In the genomic region with DNA sequence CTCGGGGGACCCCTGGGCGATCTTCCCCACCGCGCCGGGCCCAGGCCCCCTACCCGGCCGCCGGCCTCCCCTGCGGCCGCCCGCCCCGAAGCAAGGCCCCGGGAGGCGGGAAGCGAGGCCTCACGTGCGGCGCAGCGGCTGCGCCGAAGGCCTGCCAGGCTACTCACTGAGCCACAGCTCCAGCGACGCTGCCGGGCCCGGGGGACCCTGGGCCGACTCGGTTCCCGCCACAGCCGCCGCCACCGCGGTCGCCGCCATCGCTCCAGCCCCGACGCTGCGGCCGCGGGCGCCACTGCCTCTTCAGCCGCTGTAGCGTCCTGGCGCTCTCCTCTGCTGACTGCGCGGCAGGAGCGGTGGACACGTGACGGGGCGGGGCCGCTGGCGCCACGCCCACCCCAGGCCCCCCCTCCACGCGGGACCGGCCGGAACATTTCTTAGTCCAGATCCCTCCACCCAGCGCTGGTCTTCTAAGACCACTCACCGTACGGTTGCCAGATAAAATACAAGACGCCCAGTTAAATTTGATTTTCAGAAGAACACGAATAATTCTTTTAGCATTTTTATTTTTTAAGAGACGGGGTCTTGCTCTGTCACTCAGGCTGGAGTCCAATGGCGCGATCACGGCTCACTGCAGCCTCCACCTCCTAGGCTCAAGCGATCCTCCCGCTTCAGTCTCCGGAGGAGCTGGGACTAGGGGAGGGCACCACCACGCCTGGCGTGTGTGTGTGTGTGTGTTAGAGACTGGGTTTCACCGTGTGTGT, we compare ENCODE assay signal across 8 cellular contexts. TPM values are rescaled to one million over a fixed set of nuclear protein-coding genes. Genes with fewer than 3 reads are reported as not detected.
A peak's percentile ranks its signal among the peaks of the same experiment; 100 is the strongest.
DNase-seq lines count a peak whose midpoint lies in the region; ATAC-seq, FAIRE-seq and TF ChIP-seq lines count a peak whose summit lies in the region.

GGA2 (minus strand) TSS at position 341 of the 761 bp plus-strand sequence; CDS start at position 258, 83 bp downstream.

- CTCF ChIA-PET in HepG2 (lab: Yijun Ruan, JAX; ENCODE audit: low intra/inter-chr PET ratio, low total read pairs), result no interaction called here

- no peaks in the 10 kb centered on the region; a peak in 1 of 5 replicates for H3K27me3 ChIP-seq in HepG2 (ENCODE audit: control insufficient read depth in 1 of 2, insufficient read depth in 2 of 2, low read length in 2 of 2)

- FAIRE-seq in HepG2 (lab: Jason Lieb, UNC), result peak; percentile 37

- H3K4me3 ChIP-seq in HepG2 (replicated peaks in 1 of 3; ENCODE audit: insufficient read depth in 1 of 3, low read depth in 2 of 3, low read length in 3 of 3), result peak within 1 kb of the TSS; percentile 75 to 92 (median 91)

- H3K9me3 ChIP-seq in HepG2 (ENCODE audit: low read length), result no peaks in the 10 kb centered on the region

- peak within 1 kb of the TSS; percentile 83 for H3K4me3 Mint-ChIP-seq in dendritic cell treated with granulocyte-macrophage colony-stimulating factor and Interleukin-4, amounts not matched to agents 40 ng/mL and 50 ng/mL, for 4 days

- H3K4me1 Mint-ChIP-seq in dendritic cell treated with granulocyte-macrophage colony-stimulating factor and Interleukin-4, amounts not matched to agents 40 ng/mL and 50 ng/mL, for 4 days (ENCODE audit: low read depth), result peaks cover 45% of the 10 kb centered on the region

- H3K4me2 ChIP-seq in HepG2 (ENCODE audit: low read depth, low read length), result peak within 1 kb of the TSS; percentile 98

- H3K4me1 ChIP-seq in HepG2 (ENCODE audit: insufficient read depth, low read length), result peaks cover 76% of the 10 kb centered on the region

- peaks cover 48% of the 10 kb centered on the region for H3K79me2 ChIP-seq in HepG2 (ENCODE audit: insufficient read depth, low read length)

- no peaks in the 10 kb centered on the region for H3K9me3 Mint-ChIP-seq in dendritic cell treated with granulocyte-macrophage colony-stimulating factor and Interleukin-4, amounts not matched to agents 40 ng/mL and 50 ng/mL, for 4 days

- peak; percentile 94 for TF ChIP-seq RAD21 in HepG2 (CRISPR knock-in tag; IDR thresholded peaks at IDR 0.05)

- H3K27ac ChIP-seq in HepG2 (ENCODE audit: extremely low read length, insufficient read depth, low read length), result peak within 1 kb of the TSS; percentile 74

- H2AFZ ChIP-seq in HepG2 (ENCODE audit: low read length), result peak within 1 kb of the TSS; percentile 29

- TF ChIP-seq EP300 in HepG2 (IDR thresholded peaks at IDR 0.05; ENCODE audit: low read depth in 2 of 2, low read length in 2 of 2) (peak in 1 of 2 experiments; percentile 33; a peak in 1 of 4 replicates), HepG2 (CRISPR knock-in tag; IDR thresholded peaks at IDR 0.05; ENCODE audit: borderline replicate concordance) (no peak; the same call in 1 of the 2 replicates)

- POLR2A ChIA-PET in HepG2 (lab: Yijun Ruan, JAX), result interaction anchor here (0.9 to 2.8 kb wide), 3 partner anchors 29 to 134 kb away, joined by 3 to 24 read pairs (median 8); partner anchors contain the start of genes EARS2 and UBFD1

- TF ChIP-seq POLR2A in GM19099 (IDR thresholded peaks at IDR 0.05; ENCODE audit: extremely low read depth, insufficient read length, low read depth), result peak; percentile 92
- peak; percentile 95 to 99 for TF ChIP-seq POLR2A in HepG2 (IDR thresholded peaks at IDR 0.05; ENCODE audit: insufficient read depth in 1 of 2, low read depth in 2 of 2, low read length in 2 of 2)

- WGBS in HepG2 (ENCODE audit: low lambda C conversion rate), result 17% methylated on average over 35 of the region's 72 CpGs

- intact Hi-C loops in dendritic cell treated with granulocyte-macrophage colony-stimulating factor and Interleukin-4, amounts not matched to agents 40 ng/mL and 50 ng/mL, for 4 days (cut with micrococcal nuclease), result loop anchor here (10.0 kb wide), 1 partner anchor 84 kb away; the partner anchor contains the start of gene NDUFAB1
- intact Hi-C loops in HepG2 (cut with micrococcal nuclease; ENCODE audit: unreplicated experiment), result loop anchor here (1.0 kb wide), 1 partner anchor 47 kb away; the partner anchor contains the start of genes EARS2 and UBFD1

- H3K36me3 Mint-ChIP-seq in dendritic cell treated with granulocyte-macrophage colony-stimulating factor and Interleukin-4, amounts not matched to agents 40 ng/mL and 50 ng/mL, for 4 days (ENCODE audit: low read depth), result peaks cover 39% of the 10 kb centered on the region

- DNase-seq in AML-193 (lab: John Stamatoyannopoulos, UW) (peak; percentile 59 to 66), NCI-H526 treated with DMSO at 0.1 percent for 48 hours (lab: John Stamatoyannopoulos, UW) (peak; percentile 50), HepG2 (ENCODE audit: low spot score) (peak; percentile 79)
- peak; percentile 74 for DNase-seq in activated CD4-positive, alpha-beta T cell treated with anti-CD3 and anti-CD28 coated beads, Interleukin-2, amount 50 U/mL, for 1 hour
- DNase-seq in stimulated activated CD4-positive, alpha-beta T cell treated with anti-CD3 and anti-CD28 coated beads, Interleukin-2, amount 100 ng/mL, for 4 hours (ENCODE audit: low read depth), result peak; percentile 71

- H3K27ac Mint-ChIP-seq in dendritic cell treated with granulocyte-macrophage colony-stimulating factor and Interleukin-4, amounts not matched to agents 40 ng/mL and 50 ng/mL, for 4 days, result peak within 1 kb of the TSS; percentile 76

- in situ Hi-C loops in HepG2 (cut with HindIII; ENCODE audit: extremely low pct_ligation_motif_present, low pct_unique_long_range_greater_than_20kb), result no loop called here

- BruUV-seq in HepG2 (replicated peaks; lab: Mats Ljungman, UMichigan), result no TSS peak

- no peaks in the 10 kb centered on the region for H3K27me3 Mint-ChIP-seq in dendritic cell treated with granulocyte-macrophage colony-stimulating factor and Interleukin-4, amounts not matched to agents 40 ng/mL and 50 ng/mL, for 4 days

- TF ChIP-seq CTCF in HepG2 (CRISPR knock-in tag; IDR thresholded peaks at IDR 0.05), result peak; percentile 65

- peaks cover 37% of the 10 kb centered on the region for H4K20me1 ChIP-seq in HepG2 (ENCODE audit: insufficient read depth, low read length)

- ATAC-seq in HG03439 (IDR thresholded peaks at IDR 0.05; ENCODE audit: unreplicated experiment) (peak; percentile 71), HepG2 (peak; percentile 90)

- peak within 1 kb of the TSS; percentile 96 for H3K9ac ChIP-seq in HepG2 (ENCODE audit: insufficient read depth, low read depth, low read length)

- H3K36me3 ChIP-seq in HepG2 (replicated peaks in 1 of 2; ENCODE audit: control insufficient read depth in 1 of 2, insufficient read depth in 2 of 2, low read length in 2 of 2), result 0 out of 5 replicates have a peak, but pooled peaks cover 0 to 15% of the 10 kb centered on the region in 2 experiments

TF ChIP-seq in HepG2, 621 proteins besides CTCF, POLR2A, EP300 and RAD21 (continues in another document):
- TF ChIP-seq ZNF33B (CRISPR knock-in tag; IDR thresholded peaks at IDR 0.05), result peak; percentile 79; the same call in 1 of the 2 replicates
- peak; percentile 99; the same call in 1 of the 2 replicates for TF ChIP-seq ARNT2 (CRISPR knock-in tag; IDR thresholded peaks at IDR 0.05; ENCODE audit: low read depth)
- no peak; the same call in 1 of the 2 replicates for TF ChIP-seq ZNF234 (CRISPR knock-in tag; conservative IDR thresholded peaks at IDR 0.05)
- TF ChIP-seq ZNF746 (CRISPR knock-in tag; IDR thresholded peaks at IDR 0.05), result peak; percentile 56; the same call in 1 of the 2 replicates
- peak; percentile 75; the same call in 1 of the 2 replicates for TF ChIP-seq ZNF274 (CRISPR knock-in tag; IDR thresholded peaks at IDR 0.05)
- TF ChIP-seq ISX (CRISPR knock-in tag; conservative IDR thresholded peaks at IDR 0.05), result peak; percentile 94; the same call in 1 of the 2 replicates
- TF ChIP-seq ZNF724P (CRISPR knock-in tag; IDR thresholded peaks at IDR 0.05; ENCODE audit: borderline replicate concordance), result peak; percentile 98; the same call in 1 of the 2 replicates
- peak; percentile 61 for TF ChIP-seq RFX5 (IDR thresholded peaks at IDR 0.05; ENCODE audit: low read depth, low read length)
- no peak for TF ChIP-seq RFX3 (CRISPR knock-in tag; IDR thresholded peaks at IDR 0.05)
- TF ChIP-seq, protein P1, sequence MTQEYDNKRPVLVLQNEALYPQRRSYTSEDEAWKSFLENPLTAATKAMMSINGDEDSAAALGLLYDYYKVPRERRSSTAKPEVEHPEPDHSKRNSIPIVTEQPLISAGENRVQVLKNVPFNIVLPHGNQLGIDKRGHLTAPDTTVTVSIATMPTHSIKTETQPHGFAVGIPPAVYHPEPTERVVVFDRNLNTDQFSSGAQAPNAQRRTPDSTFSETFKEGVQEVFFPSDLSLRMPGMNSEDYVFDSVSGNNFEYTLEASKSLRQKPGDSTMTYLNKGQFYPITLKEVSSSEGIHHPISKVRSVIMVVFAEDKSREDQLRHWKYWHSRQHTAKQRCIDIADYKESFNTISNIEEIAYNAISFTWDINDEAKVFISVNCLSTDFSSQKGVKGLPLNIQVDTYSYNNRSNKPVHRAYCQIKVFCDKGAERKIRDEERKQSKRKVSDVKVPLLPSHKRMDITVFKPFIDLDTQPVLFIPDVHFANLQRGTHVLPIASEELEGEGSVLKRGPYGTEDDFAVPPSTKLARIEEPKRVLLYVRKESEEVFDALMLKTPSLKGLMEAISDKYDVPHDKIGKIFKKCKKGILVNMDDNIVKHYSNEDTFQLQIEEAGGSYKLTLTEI (CRISPR knock-in tag; conservative IDR thresholded peaks at IDR 0.05), result no peak

RNA-seq across cellular contexts. Expression of gene GGA2, which starts in this region (rescaled TPM):
- total RNA-seq in HepG2 (2016; rRNA removed; fragmentation: Illumina TruSeq; extraction: Trizol), result 69.8 and 93.1 TPM in 2 replicates
- total RNA-seq in HepG2 (2016; cell fraction: cytosol; rRNA removed; fragmentation: Illumina TruSeq; extraction: Trizol; ENCODE audit: low read depth), result 52.6 and 57.4 TPM in 2 replicates
- 76.8 and 80.6 TPM in 2 replicates for total RNA-seq in HepG2 (2016; cell fraction: insoluble cytoplasmic fraction; rRNA removed; fragmentation: Illumina TruSeq; extraction: Trizol)
- 41.5 and 45.8 TPM in 2 replicates for total RNA-seq in HepG2 (2016; cell fraction: membrane; rRNA removed; fragmentation: Illumina TruSeq; extraction: Trizol)
- total RNA-seq in HepG2 (2016; cell fraction: nucleus; rRNA removed; fragmentation: Illumina TruSeq; extraction: Trizol), result 84.5 and 97.4 TPM in 2 replicates
- polyA plus RNA-seq in HepG2 (2011; rRNA removed), result 51.5 and 52.3 TPM in 2 replicates
- polyA plus RNA-seq in HepG2 (2011; cell fraction: cytosol; rRNA removed), result 25.4 and 28.7 TPM in 2 replicates
- 184 and 204 TPM in 2 replicates for polyA plus RNA-seq in HepG2 (2011; cell fraction: nucleus; rRNA removed)
- 70.4 and 97.1 TPM in 2 replicates for polyA plus RNA-seq in HepG2 (2012)
- 4.7 and 5.8 TPM in 2 replicates for polyA plus RNA-seq in HepG2 (2016; cell fraction: cytosol; fragmentation: Illumina TruSeq; extraction: Trizol; ENCODE audit: low read depth)
- 87.5 and 99.8 TPM in 2 replicates for polyA plus RNA-seq in HepG2 (2016; cell fraction: insoluble cytoplasmic fraction; fragmentation: Illumina TruSeq; extraction: Trizol; ENCODE audit: low read depth)
- 11.1 and 11.7 TPM in 2 replicates for polyA plus RNA-seq in HepG2 (2016; cell fraction: membrane; fragmentation: Illumina TruSeq; extraction: Trizol; ENCODE audit: low read depth)
- 238 and 249 TPM in 2 replicates for polyA plus RNA-seq in HepG2 (2016; cell fraction: nucleus; fragmentation: Illumina TruSeq; extraction: Trizol; ENCODE audit: insufficient read depth, low read depth)
- polyA minus RNA-seq in HepG2 (2011; rRNA and poly(A)+ RNA removed; ENCODE audit: low replicate concordance), result 58.5 and 111 TPM in 2 replicates
- polyA minus RNA-seq in HepG2 (2011; cell fraction: cytosol; rRNA and poly(A)+ RNA removed), result 31.9 and 47.6 TPM in 2 replicates
- 134 and 143 TPM in 2 replicates for polyA minus RNA-seq in HepG2 (2011; cell fraction: nucleus; rRNA and poly(A)+ RNA removed)

Comparison
In these comparisons a context has a peak if more than half of its experiments do, and no peak if none do; other contexts are left out.
1. Peak in every context shown above with its lines: DNase-seq, ATAC-seq, H3K4me3 ChIP-seq and H3K27ac ChIP-seq.